ENCODE assay signal across 8 cellular contexts in genomic region chr11:110431212-110432073, GRCh38. TPM values are rescaled to one million over a fixed set of nuclear protein-coding genes. Genes with fewer than 3 reads are reported as not detected.
A peak's percentile ranks its signal among the peaks of the same experiment; 100 is the strongest.
DNase-seq lines count a peak whose midpoint lies in the region; FAIRE-seq and TF ChIP-seq lines count a peak whose summit lies in the region.

No MANE protein-coding gene starts in this region.

- H4K91ac ChIP-seq in mesenchymal stem cell (ENCODE audit: low read length), result no peak overlapping the region

- H3K27ac ChIP-seq in Karpas-422 (ENCODE audit: low read length), result no peak overlapping the region
- no peak overlapping the region for H3K27ac ChIP-seq in astrocyte (ENCODE audit: low read depth, low read length)
- H3K27ac ChIP-seq in mesenchymal stem cell (ENCODE audit: low read length, poor library complexity, severe bottlenecking), result no peak overlapping the region
- no peak overlapping the region for H3K27ac ChIP-seq in vagina

- H2BK120ac ChIP-seq in mesenchymal stem cell (ENCODE audit: low read depth, low read length), result no peak overlapping the region

- intact Hi-C loops in vagina (cut with DNase I), result loop anchor here (5.0 kb wide), 1 partner anchor 229 kb away; no protein-coding TSS in a partner anchor

- H3K9me3 Mint-ChIP-seq in astrocyte (ENCODE audit: unreplicated experiment), result no peaks in the 10 kb centered on the region

- no peak overlapping the region for H3K23ac ChIP-seq in mesenchymal stem cell (ENCODE audit: low read length in 2 of 2)

- H3K4me1 ChIP-seq in Karpas-422 (ENCODE audit: low read length), result peaks cover 33% of the 10 kb centered on the region
- peaks cover 21% of the 10 kb centered on the region for H3K4me1 ChIP-seq in astrocyte (ENCODE audit: insufficient read depth, low read length)
- H3K4me1 ChIP-seq in mesenchymal stem cell (ENCODE audit: control insufficient read depth, insufficient read depth, low read depth, low read length), result peaks cover 5% of the 10 kb centered on the region
- peaks cover 43% of the 10 kb centered on the region for H3K4me1 ChIP-seq in vagina

- H4K20me1 ChIP-seq in Karpas-422 (ENCODE audit: insufficient read depth, low read depth, low read length), result peaks cover 35% of the 10 kb centered on the region
- H4K20me1 ChIP-seq in astrocyte (ENCODE audit: insufficient read depth, low read length), result peaks cover 46% of the 10 kb centered on the region

- H3K79me2 ChIP-seq in Karpas-422 (ENCODE audit: low read length), result peaks cover 59% of the 10 kb centered on the region
- peaks cover 53% of the 10 kb centered on the region for H3K79me2 ChIP-seq in astrocyte (ENCODE audit: insufficient read depth, low read length)

- H2BK12ac ChIP-seq in mesenchymal stem cell (ENCODE audit: low read length in 2 of 2), result no peak overlapping the region

- FAIRE-seq in astrocyte (lab: Jason Lieb, UNC), result no peak

- no peak overlapping the region for H2BK15ac ChIP-seq in mesenchymal stem cell (ENCODE audit: low read depth, poor library complexity, severe bottlenecking)

- H3K4me3 ChIP-seq in GM08714 (ENCODE audit: low read length) (peak overlapping the region; percentile 73), Karpas-422 (ENCODE audit: low read length) (peak overlapping the region; percentile 81), astrocyte (ENCODE audit: insufficient read depth, low read depth, low read length) (peak overlapping the region; percentile 92), mesenchymal stem cell (ENCODE audit: insufficient read depth in 1 of 2, low read depth in 1 of 2, low read length in 2 of 2) (peak overlapping the region in 1 of 2 experiments; percentile 95), vagina (peak overlapping the region; percentile 80 to 89)

- no peak for TF ChIP-seq POLR2A in vagina (IDR thresholded peaks at IDR 0.05)

- no peaks in the 10 kb centered on the region for H3K9me2 ChIP-seq in Karpas-422 (replicated peaks; ENCODE audit: insufficient read depth, low read length)

- H3K9ac ChIP-seq in Karpas-422 (ENCODE audit: low read length), result peak overlapping the region; percentile 77
- H3K9ac ChIP-seq in astrocyte (ENCODE audit: low read length), result peak overlapping the region; percentile 94
- peak overlapping the region; percentile 97 for H3K9ac ChIP-seq in mesenchymal stem cell (ENCODE audit: low read length)

- H2AFZ ChIP-seq in Karpas-422 (ENCODE audit: low read length), result peak overlapping the region; percentile 0; the same call in 1 of the 2 replicates
- peak overlapping the region; percentile 6 for H2AFZ ChIP-seq in astrocyte (ENCODE audit: low read depth, low read length)
- no peak overlapping the region for H2AFZ ChIP-seq in mesenchymal stem cell (ENCODE audit: low read depth, low read length)

- H3K79me1 ChIP-seq in mesenchymal stem cell (replicated peaks; ENCODE audit: low read length, poor library complexity, severe bottlenecking), result peaks cover 1% of the 10 kb centered on the region

- H3K4me3 Mint-ChIP-seq in astrocyte (ENCODE audit: unreplicated experiment), result peak overlapping the region; percentile 100

- peaks cover 18% of the 10 kb centered on the region for H3K4me1 Mint-ChIP-seq in astrocyte (ENCODE audit: low read depth, unreplicated experiment)

- H3K27ac Mint-ChIP-seq in astrocyte (ENCODE audit: unreplicated experiment), result peak overlapping the region; percentile 94

- H3K4me2 ChIP-seq in Karpas-422 (ENCODE audit: low read depth, low read length, poor library complexity, severe bottlenecking) (peak overlapping the region; percentile 79), astrocyte (ENCODE audit: low read length) (peak overlapping the region; percentile 98), mesenchymal stem cell (ENCODE audit: low read length, poor library complexity, severe bottlenecking) (peak overlapping the region; percentile 66)

- DNase-seq in Karpas-422, result peak; percentile 80
- DNase-seq in astrocyte (ENCODE audit: low read depth), result no peak
- DNase-seq in mesenchymal stem cell, result peak; percentile 33
- no peak for DNase-seq in vagina (ENCODE audit: extremely low spot score in 2 of 2)
- no peak for DNase-seq in OCI-M2 (lab: John Stamatoyannopoulos, UW; ENCODE audit: unreplicated experiment)
- DNase-seq in NCI-H2196 (lab: John Stamatoyannopoulos, UW; ENCODE audit: unreplicated experiment), result no peak
- DNase-seq in AML-193 (lab: John Stamatoyannopoulos, UW), result no peak

- H4K8ac ChIP-seq in mesenchymal stem cell (ENCODE audit: low read length), result no peak overlapping the region

- H3K27me3 Mint-ChIP-seq in astrocyte (ENCODE audit: low read depth, unreplicated experiment), result no peaks in the 10 kb centered on the region

- no peaks in the 10 kb centered on the region for H3K36me3 Mint-ChIP-seq in astrocyte (ENCODE audit: low read depth, unreplicated experiment)

- H3K4ac ChIP-seq in mesenchymal stem cell (ENCODE audit: low read depth in 1 of 2, low read length in 2 of 2), result no peak overlapping the region

- no peak overlapping the region for H2AK5ac ChIP-seq in mesenchymal stem cell (ENCODE audit: low read length, severe bottlenecking)

- 88% methylated on average over 7 of the region's 10 CpGs for WGBS in mesenchymal stem cell

- H3K36me3 ChIP-seq in Karpas-422 (ENCODE audit: insufficient read depth, low read length) (no peaks in the 10 kb centered on the region), astrocyte (ENCODE audit: insufficient read depth, low read length) (no peaks in the 10 kb centered on the region), mesenchymal stem cell (ENCODE audit: control insufficient read depth in 1 of 2, insufficient read depth in 2 of 2, low read depth in 1 of 2, low read length in 2 of 2) (no peaks in the 10 kb centered on the region), vagina (no peaks in the 10 kb centered on the region)

- no peak overlapping the region for H2BK5ac ChIP-seq in mesenchymal stem cell (ENCODE audit: low read depth, low read length, poor library complexity, severe bottlenecking)

- no peaks in the 10 kb centered on the region for H3K27me3 ChIP-seq in Karpas-422 (ENCODE audit: low read length)
- H3K27me3 ChIP-seq in astrocyte (ENCODE audit: insufficient read depth, low read length), result no peaks in the 10 kb centered on the region
- H3K27me3 ChIP-seq in mesenchymal stem cell (ENCODE audit: control insufficient read depth in 1 of 2, insufficient read depth in 1 of 2, low read length in 2 of 2), result no peaks in the 10 kb centered on the region
- no peaks in the 10 kb centered on the region for H3K27me3 ChIP-seq in vagina

- H3K18ac ChIP-seq in mesenchymal stem cell (ENCODE audit: low read depth in 1 of 2, low read length in 2 of 2), result no peak overlapping the region

- no peak overlapping the region for H3K14ac ChIP-seq in mesenchymal stem cell (ENCODE audit: low read length in 2 of 2)

- TF ChIP-seq CTCF in astrocyte (IDR thresholded peaks at IDR 0.05; ENCODE audit: insufficient read depth, low read depth, low read length), result no peak
- no peak for TF ChIP-seq CTCF in vagina (IDR thresholded peaks at IDR 0.05)

- H3K9me3 ChIP-seq in Karpas-422 (ENCODE audit: low read length) (no peaks in the 10 kb centered on the region), astrocyte (ENCODE audit: insufficient read depth, low read depth, low read length) (no peaks in the 10 kb centered on the region), mesenchymal stem cell (ENCODE audit: control insufficient read depth, low read length) (no peaks in the 10 kb centered on the region), vagina (no peaks in the 10 kb centered on the region)

RNA-seq across cellular contexts. Expression of gene FDX1, which starts 1.7 kb away (rescaled TPM):
- 24.0 and 30.4 TPM in 2 replicates for total RNA-seq in Karpas-422 (2014; rRNA removed; shearing (Covaris generic); ENCODE audit: low replicate concordance)
- total RNA-seq in astrocyte (6.8 and 7.1 TPM in 2 replicates), vagina (9.1 TPM)
- polyA plus RNA-seq in mesenchymal stem cell (2013, experiment 1 of 2), result 8.3 TPM
- polyA plus RNA-seq in mesenchymal stem cell (2013, experiment 2 of 2), result 8.8 TPM

Comparison
In these comparisons a context has a peak if more than half of its experiments do, and no peak if none do; other contexts are left out.
1. DNase-seq: peak in Karpas-422 (single experiment) and mesenchymal stem cell (single experiment); none in astrocyte (single experiment), vagina (0 of 2), OCI-M2 (single experiment), NCI-H2196 (single experiment) and AML-193 (0 of 2).
2. Peak in every context shown above with its lines, with median percentiles within 50 percentile points of each other: H3K4me2 ChIP-seq and H3K9ac ChIP-seq.